In genomic region chr19:39737929-39738328, GRCh38 we compare ENCODE assay signal across 26 cellular contexts. TPM values are rescaled to one million over a fixed set of nuclear protein-coding genes. Genes with fewer than 3 reads are reported as not detected.
"Had no signal": no experiment of that assay in that cellular context is flagged by ENCODE, and none has a peak within 500 bp of the region (broad histone marks: within the 10 kb centered on the region; RNA-seq: fewer than 3 reads in every experiment).

Gene CLC (minus strand): TSS chr19:39738029. CDS start chr19:39737952, 77 bp downstream.

- H3K9me3 ChIP-seq: esophagus muscularis mucosa, gastrocnemius medialis, stomach, suprapubic skin, tibial nerve had no signal

- H3K4me1 ChIP-seq: esophagus muscularis mucosa, gastrocnemius medialis, neural progenitor cell, stomach, suprapubic skin, tibial nerve had no signal

- H3K36me3 ChIP-seq: esophagus muscularis mucosa, gastrocnemius medialis, neural progenitor cell, stomach, suprapubic skin, tibial nerve, WERI-Rb-1 had no signal

- H3K36me3 Mint-ChIP-seq: memory B cell; neural progenitor cell; stimulated activated effector memory CD8-positive, alpha-beta T cell treated with anti-CD3 and anti-CD28 coated beads, Interleukin-12 subunit alpha, Interleukin-12 subunit beta, amount 100 ng/mL, for 72 hours had no signal

- H3K27ac Mint-ChIP-seq: activated naive CD4-positive, alpha-beta T cell treated with anti-CD3 and anti-CD28 coated beads for 36 hours; activated naive CD8-positive, alpha-beta T cell treated with anti-CD3 and anti-CD28 coated beads, Interleukin-2, amount 50 U/mL, for 24 hours; neural progenitor cell; stimulated activated effector memory CD8-positive, alpha-beta T cell treated with anti-CD3 and anti-CD28 coated beads, Interleukin-12 subunit alpha, Interleukin-12 subunit beta, amount 100 ng/mL, for 72 hours had no signal

- DNase-seq: activated CD4-positive, alpha-beta T cell treated with anti-CD3 and anti-CD28 coated beads, Interleukin-2, amount 50 U/mL, for 1 hour; activated CD4-positive, CD25-positive, alpha-beta regulatory T cell treated with anti-CD3 and anti-CD28 coated beads, Interleukin-2, amount 50 U/mL, for 72 hours; activated effector memory CD4-positive, alpha-beta T cell treated with Interleukin-2 at 50 U/mL for 16 hours; activated naive CD8-positive, alpha-beta T cell treated with anti-CD3 and anti-CD28 coated beads, Interleukin-2, amount 50 U/mL, for 24 hours; activated T-cell treated with anti-CD3 and anti-CD28 coated beads, Interleukin-2, amount 50 U/mL, for 48 hours; cerebellar nuclear complex; gastrocnemius medialis; small intestine; stimulated activated CD4-positive, alpha-beta T cell treated with anti-CD3 and anti-CD28 coated beads, Interleukin-2, amount 100 ng/mL, for 24 hours; stomach; WERI-Rb-1 had no signal

- H3K27ac ChIP-seq: coronary artery, esophagus muscularis mucosa, gastrocnemius medialis, neural progenitor cell, stomach, suprapubic skin, tibial nerve, WERI-Rb-1 had no signal

- H3K27me3 ChIP-seq: neural progenitor cell, tibial nerve had no signal

- H3K4me3 Mint-ChIP-seq: activated naive CD4-positive, alpha-beta T cell treated with anti-CD3 and anti-CD28 coated beads for 36 hours; activated naive CD8-positive, alpha-beta T cell treated with anti-CD3 and anti-CD28 coated beads, Interleukin-2, amount 50 U/mL, for 24 hours; memory B cell; neural progenitor cell; stimulated activated effector memory CD8-positive, alpha-beta T cell treated with anti-CD3 and anti-CD28 coated beads, Interleukin-12 subunit alpha, Interleukin-12 subunit beta, amount 100 ng/mL, for 72 hours had no signal

- H3K4me3 ChIP-seq: coronary artery, esophagus muscularis mucosa, gastrocnemius medialis, neural progenitor cell, stomach, suprapubic skin, tibial nerve had no signal

- H3K4me1 Mint-ChIP-seq: memory B cell, neural progenitor cell had no signal

- H3K9me3 Mint-ChIP-seq: activated naive CD4-positive, alpha-beta T cell treated with anti-CD3 and anti-CD28 coated beads for 36 hours; memory B cell; neural progenitor cell; stimulated activated effector memory CD8-positive, alpha-beta T cell treated with anti-CD3 and anti-CD28 coated beads, Interleukin-12 subunit alpha, Interleukin-12 subunit beta, amount 100 ng/mL, for 72 hours had no signal

- ATAC-seq: activated naive CD8-positive, alpha-beta T cell treated with anti-CD3 and anti-CD28 coated beads, Interleukin-2, amount 50 U/mL, for 24 hours; gastrocnemius medialis; sciatic nerve had no signal

RNA-seq across cellular contexts. Expression of gene CLC, which starts in this region (rescaled TPM):
- total RNA-seq: activated CD8-positive, alpha-beta memory T cell treated with anti-CD3 and anti-CD28 coated beads for 36 hours; activated naive CD4-positive, alpha-beta T cell treated with anti-CD3 and anti-CD28 coated beads for 36 hours; esophagus muscularis mucosa; gastrocnemius medialis; lower leg skin; myocyte; osteoblast; posterior vena cava; renal cortical epithelial cell; suprapubic skin; tibial nerve had no signal
